In genomic region chr13:100301418-100301817, GRCh38 we compare ENCODE assay signal across 15 cellular contexts.
DNase-seq lines count a peak whose midpoint lies in the region; ATAC-seq and TF ChIP-seq lines count a peak whose summit lies in the region.
"Had no signal": no experiment of that assay in that cellular context is flagged by ENCODE, and none has a peak within 500 bp of the region (broad histone marks: within the 10 kb centered on the region; RNA-seq: fewer than 3 reads in every experiment).

No MANE protein-coding gene starts in this region.

- no peak overlapping the region for H3K23ac ChIP-seq in H9 (ENCODE audit: insufficient read length, low read depth, low read length)

- no peaks in the 10 kb centered on the region for H3K27me3 ChIP-seq in H9 (ENCODE audit: insufficient read depth, low read length)
- H3K27me3 ChIP-seq: colonic mucosa, pancreas, testis had no signal

- no peak overlapping the region for H3K56ac ChIP-seq in H9 (ENCODE audit: insufficient read length, low read depth, low read length)

- H4K5ac ChIP-seq in H9 (ENCODE audit: insufficient read length, low read depth, low read length), result no peak overlapping the region

- no peak overlapping the region for H2BK12ac ChIP-seq in H9 (ENCODE audit: insufficient read length, low read depth, low read length)

- H3K4ac ChIP-seq in H9 (ENCODE audit: low read depth, low read length), result no peak overlapping the region

- H3K27me3 Mint-ChIP-seq in H9 (ENCODE audit: low read depth), result no peaks in the 10 kb centered on the region

- H3K27ac ChIP-seq in H9 (ENCODE audit: insufficient read length, low read depth, low read length), result no peak overlapping the region
- H3K27ac ChIP-seq: colonic mucosa, pancreas, RWPE1, testis had no signal

- no peak overlapping the region for H3K14ac ChIP-seq in H9 (ENCODE audit: insufficient read depth, low read length)

- no peak overlapping the region for H2BK15ac ChIP-seq in H9 (ENCODE audit: low read depth, low read length)

- no peak overlapping the region for H2AFZ ChIP-seq in H9 (ENCODE audit: low read length)

- H3T11ph ChIP-seq in H9 (ENCODE audit: low read length), result no peak overlapping the region

- H3K4me1 ChIP-seq in H9 (ENCODE audit: insufficient read depth, low read length), result peaks cover 9% of the 10 kb centered on the region
- H3K4me1 ChIP-seq: colonic mucosa, pancreas, testis had no signal

- no peak overlapping the region for H2BK5ac ChIP-seq in H9 (ENCODE audit: insufficient read length, low read length)

- H3K4me1 Mint-ChIP-seq in H9, result peaks cover 24 to 40% of the 10 kb centered on the region in 2 experiments

- no peak overlapping the region for H4K8ac ChIP-seq in H9 (replicated peaks; ENCODE audit: insufficient read length, low read depth, low read length)

- H3K9me3 Mint-ChIP-seq in H9, result no peaks in the 10 kb centered on the region
- H3K9me3 Mint-ChIP-seq: CD14-positive monocyte had no signal

- no peak overlapping the region for H2BK120ac ChIP-seq in H9 (ENCODE audit: low read depth, low read length, poor library complexity, severe bottlenecking)

- no CpG with 5 or more reads among the region's 5 CpGs for WGBS in H9 (ENCODE audit: extremely low coverage, insufficient read length, low lambda C conversion rate)

- no peak overlapping the region for H2AK5ac ChIP-seq in H9 (ENCODE audit: insufficient read length, low read length)

- H3K4me3 Mint-ChIP-seq in H9, result no peak overlapping the region
- H3K4me3 Mint-ChIP-seq: CD14-positive monocyte had no signal

- peak overlapping the region in 2 of 3 experiments; percentile 41 to 45; a peak in 2 of 7 replicates for H3K27ac Mint-ChIP-seq in H9
- H3K27ac Mint-ChIP-seq: CD14-positive monocyte had no signal

- ATAC-seq in SK-N-SH treated with all-trans-retinoic acid at 6 μM for 48 hours, result no peak
- ATAC-seq in HG02678 (IDR thresholded peaks at IDR 0.05; ENCODE audit: unreplicated experiment), result no peak

- no peak overlapping the region for H3K9ac ChIP-seq in H9 (ENCODE audit: extremely low read depth, insufficient read length, low read length)

- H3K79me2 ChIP-seq in H9 (ENCODE audit: insufficient read depth, low read length), result no peaks in the 10 kb centered on the region

- no peak overlapping the region for H2BK20ac ChIP-seq in H9 (ENCODE audit: low read depth, low read length, poor library complexity, severe bottlenecking)

- no peak overlapping the region for H3K4me2 ChIP-seq in H9 (ENCODE audit: insufficient read depth, insufficient read length, low read length)

- H3K18ac ChIP-seq in H9 (ENCODE audit: insufficient read length, low read depth, low read length), result no peak overlapping the region

- no peaks in the 10 kb centered on the region for H3K9me3 ChIP-seq in H9 (ENCODE audit: control insufficient read depth, low read depth, low read length)
- H3K9me3 ChIP-seq: colonic mucosa, pancreas, testis had no signal

- no peaks in the 10 kb centered on the region; a peak in 1 of 7 replicates for H3K36me3 Mint-ChIP-seq in H9 (ENCODE audit: insufficient read depth in 1 of 3, low read depth in 3 of 3)

- DNase-seq in H9, result no peak
- DNase-seq in NCI-H2029 (lab: John Stamatoyannopoulos, UW), result peak; percentile 24
- peak; percentile 25 for DNase-seq in left kidney (ENCODE audit: low read depth, low spot score)
- no peak for DNase-seq in effector CD8-positive, alpha-beta T cell (lab: John Stamatoyannopoulos, UW)
- no peak for DNase-seq in T1000 (lab: John Stamatoyannopoulos, UW)
- no peak for DNase-seq in NCI-H1436 treated with DMSO at 0.1 percent for 48 hours (lab: John Stamatoyannopoulos, UW)
- DNase-seq: activated naive CD4-positive, alpha-beta T cell treated with anti-CD3 and anti-CD28 coated beads, Interleukin-2, amount 50 U/mL, for 16 hours; colonic mucosa; NCI-H226; pancreas; testis had no signal

- no peaks in the 10 kb centered on the region for H4K20me1 ChIP-seq in H9 (ENCODE audit: control insufficient read depth, insufficient read depth, insufficient read length)

- no peaks in the 10 kb centered on the region for H3K79me1 ChIP-seq in H9 (ENCODE audit: insufficient read depth, low read depth, low read length, poor library complexity, severe bottlenecking)

- no peak overlapping the region for H4K91ac ChIP-seq in H9 (ENCODE audit: insufficient read length, low read depth, low read length)

- H3K23me2 ChIP-seq in H9 (ENCODE audit: insufficient read length, low read depth, low read length, poor library complexity, severe bottlenecking), result no peaks in the 10 kb centered on the region

- no peak for TF ChIP-seq CTCF in H9 (conservative IDR thresholded peaks at IDR 0.05)

TF ChIP-seq in SK-N-SH treated with all-trans-retinoic acid at 6 μM for 48 hours, 23 proteins besides CTCF, POLR2A, EP300 and RAD21:
- TF ChIP-seq ZFP30 (CRISPR knock-in tag; IDR thresholded peaks at IDR 0.05) (no peak), ISL1 (CRISPR knock-in tag; IDR thresholded peaks at IDR 0.05) (0 out of 2 replicates have a peak, but pooled peaks have one; percentile 7)

Comparison
In these comparisons a context has a peak if more than half of its experiments do, and no peak if none do; other contexts are left out.
1. DNase-seq: peak in NCI-H2029 (single experiment) and left kidney (single experiment); none in H9 (single experiment), effector CD8-positive, alpha-beta T cell (single experiment), T1000 (single experiment) and NCI-H1436 treated with DMSO at 0.1 percent for 48 hours (single experiment).